8 cellular contexts compared by ENCODE assay signal in genomic region chr17:45490615-45491433, GRCh38. TPM values are rescaled to one million over a fixed set of nuclear protein-coding genes. Genes with fewer than 3 reads are reported as not detected.
DNase-seq lines count a peak whose midpoint lies in the region; ATAC-seq and TF ChIP-seq lines count a peak whose summit lies in the region.
"Not testable (repeated sequence)": the region's sequence is repeated elsewhere in the genome, so short reads cannot be mapped to it uniquely, and the experiment has no call there.

PLEKHM1 (minus strand) TSS chr17:45490721; CDS start chr17:45482484, 8,237 bp downstream.

- not testable (repeated sequence) for H4K20me1 ChIP-seq in mammary epithelial cell (ENCODE audit: insufficient read depth, low read length)

- intact Hi-C loops in mammary epithelial cell (cut with micrococcal nuclease): not testable (repeated sequence)

- H3K27me3 ChIP-seq in mammary epithelial cell (ENCODE audit: insufficient read depth, low read length); iPS-20b (ENCODE audit: insufficient read depth, low read length); skeletal muscle tissue (ENCODE audit: control insufficient read depth in 3 of 3, insufficient read depth in 3 of 3, low read length in 3 of 3): not testable (repeated sequence)

- in situ Hi-C loops in mammary epithelial cell (cut with MboI; ENCODE audit: low sequenced_read_pairs in 2 of 2): not testable (repeated sequence)

- dilution Hi-C loops in mammary epithelial cell (cut with HindIII; ENCODE audit: low sequenced_read_pairs): not testable (repeated sequence)

- H3K9ac ChIP-seq in mammary epithelial cell (ENCODE audit: insufficient read depth, low read length): peak within 1 kb of the TSS; percentile 58
- peak within 1 kb of the TSS; percentile 41; the same call in 1 of the 2 replicates for H3K9ac ChIP-seq in iPS-20b (ENCODE audit: low read depth, low read length)
- H3K9ac ChIP-seq in skeletal muscle tissue (ENCODE audit: low read depth in 1 of 3, low read length in 3 of 3): peak within 1 kb of the TSS; percentile 68 to 79 (median 71)

- peak; percentile 93 for ATAC-seq in GM18907 (IDR thresholded peaks at IDR 0.05; ENCODE audit: unreplicated experiment)
- peak; percentile 95 for ATAC-seq in HG03108 (IDR thresholded peaks at IDR 0.05; ENCODE audit: unreplicated experiment)
- peak; percentile 98 for ATAC-seq in WTC11

- BruUV-seq in mammary epithelial cell (replicated peaks; lab: Mats Ljungman, UMichigan): not testable (repeated sequence)

- 7% methylated on average over 12 of the region's 59 CpGs for WGBS in mammary epithelial cell (ENCODE audit: low coverage, missing lambda C conversion rate)

- H3K79me2 ChIP-seq in mammary epithelial cell (ENCODE audit: insufficient read depth, low read length): peaks cover 29% of the 10 kb centered on the region

- TF ChIP-seq CTCF in AG04449 (IDR thresholded peaks at IDR 0.05; ENCODE audit: insufficient read depth, low read length, missing control alignments); WTC11 (IDR thresholded peaks at IDR 0.05); mammary epithelial cell (conservative IDR thresholded peaks at IDR 0.05 in 1 of 2, IDR thresholded peaks at IDR 0.05 in 1 of 2; ENCODE audit: extremely low read depth in 1 of 2, insufficient read depth in 1 of 2, low read depth in 1 of 2, low read length in 2 of 2): not testable (repeated sequence)

- H3K4me2 ChIP-seq in mammary epithelial cell (ENCODE audit: insufficient read depth, low read depth, low read length): peak within 1 kb of the TSS; percentile 81

- H3K27me3 Mint-ChIP-seq in WTC11 (ENCODE audit: low read depth): not testable (repeated sequence)

- peak within 1 kb of the TSS; percentile 93 for H3K27ac Mint-ChIP-seq in WTC11

- peaks cover 20% of the 10 kb centered on the region for H3K4me1 ChIP-seq in mammary epithelial cell (ENCODE audit: insufficient read depth, low read length)
- not testable (repeated sequence) for H3K4me1 ChIP-seq in iPS-20b (ENCODE audit: insufficient read depth, low read length); skeletal muscle tissue (ENCODE audit: control insufficient read depth in 3 of 3, insufficient read depth in 3 of 3, low read length in 3 of 3)

- not testable (repeated sequence) for H3K36me3 ChIP-seq in mammary epithelial cell (ENCODE audit: insufficient read depth, low read length); iPS-20b (ENCODE audit: insufficient read depth, low read depth, low read length); skeletal muscle tissue (ENCODE audit: control insufficient read depth in 3 of 3, insufficient read depth in 3 of 3, low read length in 3 of 3)

- CTCF ChIA-PET in AG04449 (lab: Yijun Ruan, JAX); mammary epithelial cell (lab: Charles Lee; ENCODE audit: low non-redundant PET): not testable (repeated sequence)
- CTCF ChIA-PET in WTC11 (lab: Charles Lee): interaction anchor here (1.4 kb wide), 1 partner anchor 62 kb away, joined by 9 read pairs; no protein-coding TSS in a partner anchor

- not testable (repeated sequence) for H3K4me1 Mint-ChIP-seq in WTC11

- peak within 1 kb of the TSS; percentile 74 for H2AFZ ChIP-seq in mammary epithelial cell (ENCODE audit: low read depth, low read length)

- not testable (repeated sequence) for H3K9me3 Mint-ChIP-seq in WTC11

- peak within 1 kb of the TSS; percentile 62 for H3K4me3 ChIP-seq in AG04449 (ENCODE audit: low read depth, low read length)
- H3K4me3 ChIP-seq in mammary epithelial cell (replicated peaks in 1 of 3; ENCODE audit: insufficient read depth in 1 of 3, low read depth in 2 of 3, low read length in 3 of 3): peak within 1 kb of the TSS; percentile 57 to 62 (median 61)
- H3K4me3 ChIP-seq in iPS-20b (ENCODE audit: low read length): peak within 1 kb of the TSS; percentile 71
- H3K4me3 ChIP-seq in skeletal muscle tissue (ENCODE audit: low read length in 3 of 3): peak within 1 kb of the TSS; percentile 66 to 71 (median 68)

- not testable (repeated sequence) for H3K36me3 Mint-ChIP-seq in WTC11

- peak within 1 kb of the TSS; percentile 84 for H3K4me3 Mint-ChIP-seq in WTC11

- POLR2A ChIA-PET in AG04449 (lab: Yijun Ruan, JAX); WTC11 (lab: Charles Lee): not testable (repeated sequence)

- H3K27ac ChIP-seq in mammary epithelial cell (ENCODE audit: insufficient read depth, low read depth, low read length) (peak within 1 kb of the TSS; percentile 51), skeletal muscle tissue (ENCODE audit: low read depth, low read length) (peak within 1 kb of the TSS; percentile 82)
- not testable (repeated sequence) for H3K27ac ChIP-seq in iPS-20b (ENCODE audit: low read length)

- not testable (repeated sequence) for H3K9me3 ChIP-seq in mammary epithelial cell (replicated peaks; ENCODE audit: insufficient read depth, low read length); iPS-20b (ENCODE audit: insufficient read depth, low read depth, low read length); skeletal muscle tissue (ENCODE audit: control insufficient read depth in 3 of 3, low read length in 3 of 3)

- not testable (repeated sequence) for DNase-seq in AG04449 (ENCODE audit: low read depth, low spot score)
- DNase-seq in NCI-H2196 treated with DMSO at 0.1 percent for 48 hours (lab: John Stamatoyannopoulos, UW; ENCODE audit: unreplicated experiment) (peak; percentile 41), WTC11 (ENCODE audit: low spot score) (peak; percentile 82), mammary epithelial cell (peak; percentile 78)

TF ChIP-seq in WTC11, 78 proteins besides CTCF, POLR2A, EP300 and RAD21:
- peak; percentile 81 for TF ChIP-seq FOXK1 (CRISPR knock-in tag; IDR thresholded peaks at IDR 0.05)
- 0 out of 2 replicates have a peak, but pooled peaks have one; percentile 22 for TF ChIP-seq ZBTB21 (CRISPR knock-in tag; IDR thresholded peaks at IDR 0.05; ENCODE audit: borderline replicate concordance)
- peak; percentile 75 for TF ChIP-seq SP1 (CRISPR knock-in tag; conservative IDR thresholded peaks at IDR 0.05)
- peak; percentile 29; the same call in 1 of the 2 replicates for TF ChIP-seq GABPB1 (CRISPR knock-in tag; IDR thresholded peaks at IDR 0.05)
- TF ChIP-seq MAX (CRISPR knock-in tag; IDR thresholded peaks at IDR 0.05): 0 out of 2 replicates have a peak, but pooled peaks have one; percentile 27

RNA-seq across cellular contexts. Expression of gene PLEKHM1, which starts in this region (rescaled TPM):
- total RNA-seq in WTC11 (2021): 15.8 to 19.6 TPM (median 17.2 TPM) in 3 replicates
- 10 to 100 TPM; 54.3 to 94.1 TPM for total RNA-seq in mammary epithelial cell
- 25.2 TPM for polyA plus RNA-seq in mammary epithelial cell
- 63.7 TPM for polyA minus RNA-seq in mammary epithelial cell
- total RNA-seq in skeletal muscle tissue: 7.8 TPM
